8 cellular contexts compared by ENCODE assay signal in genomic region chr10:33777223-33777622, GRCh38.
"Had no signal": no experiment of that assay in that cellular context is flagged by ENCODE, and none has a peak within 500 bp of the region (broad histone marks: within the 10 kb centered on the region; RNA-seq: fewer than 3 reads in every experiment).

No MANE protein-coding gene starts in this region.

- H3K27ac Mint-ChIP-seq: GM23338, HFFc6, IgD-negative memory B cell had no signal

- H2AFZ ChIP-seq: GM23338 had no signal

- H3K4me3 ChIP-seq: GM23338, HAP-1 had no signal

- H3K4me3 Mint-ChIP-seq: GM23338, HFFc6, IgD-negative memory B cell had no signal

- H3K36me3 ChIP-seq: HAP-1 had no signal

- FAIRE-seq: HepG2 had no signal

- DNase-seq: H7, HFFc6, KBM-7 had no signal

- H3K27ac ChIP-seq: HL-60 had no signal

- H3K9me3 Mint-ChIP-seq: GM23338, HFFc6 had no signal

- H3K36me3 Mint-ChIP-seq: IgD-negative memory B cell had no signal

- H3K9me3 ChIP-seq: HAP-1 had no signal

- H3K4me2 ChIP-seq: GM23338 had no signal

- H3K27me3 Mint-ChIP-seq: IgD-negative memory B cell had no signal
